Comparison of ENCODE assay signal across 1 cellular context in the genomic region with DNA sequence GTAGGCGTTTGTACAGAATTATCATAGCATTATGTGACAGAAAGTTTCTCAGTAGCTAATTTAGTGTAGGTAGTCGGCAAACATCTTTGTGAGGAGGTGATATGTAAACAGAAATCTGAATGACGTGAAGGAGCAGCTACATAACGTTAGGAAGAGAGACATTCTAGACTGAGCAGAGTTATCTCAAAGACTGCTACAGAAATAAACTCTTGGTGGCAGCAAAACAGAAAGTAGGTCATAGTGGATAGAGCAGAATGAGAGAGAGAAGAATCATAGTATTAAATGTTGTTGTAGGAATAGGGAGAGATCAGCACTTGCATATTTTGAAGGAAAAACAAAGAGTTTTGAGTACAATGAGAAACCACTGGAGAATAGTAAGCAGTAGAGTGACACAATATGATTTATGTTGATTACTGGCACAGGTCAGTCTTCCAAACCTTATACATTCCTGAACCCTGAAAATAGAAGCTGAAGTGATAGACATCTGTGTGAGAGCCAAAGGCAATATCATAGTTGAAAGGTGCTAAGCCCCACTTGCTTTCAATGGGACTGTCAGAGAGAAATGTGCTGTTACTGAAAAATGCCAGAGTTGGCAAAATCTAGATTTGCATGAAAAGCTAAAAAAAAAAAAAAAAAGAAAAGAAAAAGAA.
TF ChIP-seq lines count a peak whose summit lies in the region.

No MANE protein-coding gene starts in this region.

TF ChIP-seq in GM23338, 12 proteins besides CTCF, POLR2A, EP300 and RAD21 (continued from another document):
- TF ChIP-seq, protein P1, sequence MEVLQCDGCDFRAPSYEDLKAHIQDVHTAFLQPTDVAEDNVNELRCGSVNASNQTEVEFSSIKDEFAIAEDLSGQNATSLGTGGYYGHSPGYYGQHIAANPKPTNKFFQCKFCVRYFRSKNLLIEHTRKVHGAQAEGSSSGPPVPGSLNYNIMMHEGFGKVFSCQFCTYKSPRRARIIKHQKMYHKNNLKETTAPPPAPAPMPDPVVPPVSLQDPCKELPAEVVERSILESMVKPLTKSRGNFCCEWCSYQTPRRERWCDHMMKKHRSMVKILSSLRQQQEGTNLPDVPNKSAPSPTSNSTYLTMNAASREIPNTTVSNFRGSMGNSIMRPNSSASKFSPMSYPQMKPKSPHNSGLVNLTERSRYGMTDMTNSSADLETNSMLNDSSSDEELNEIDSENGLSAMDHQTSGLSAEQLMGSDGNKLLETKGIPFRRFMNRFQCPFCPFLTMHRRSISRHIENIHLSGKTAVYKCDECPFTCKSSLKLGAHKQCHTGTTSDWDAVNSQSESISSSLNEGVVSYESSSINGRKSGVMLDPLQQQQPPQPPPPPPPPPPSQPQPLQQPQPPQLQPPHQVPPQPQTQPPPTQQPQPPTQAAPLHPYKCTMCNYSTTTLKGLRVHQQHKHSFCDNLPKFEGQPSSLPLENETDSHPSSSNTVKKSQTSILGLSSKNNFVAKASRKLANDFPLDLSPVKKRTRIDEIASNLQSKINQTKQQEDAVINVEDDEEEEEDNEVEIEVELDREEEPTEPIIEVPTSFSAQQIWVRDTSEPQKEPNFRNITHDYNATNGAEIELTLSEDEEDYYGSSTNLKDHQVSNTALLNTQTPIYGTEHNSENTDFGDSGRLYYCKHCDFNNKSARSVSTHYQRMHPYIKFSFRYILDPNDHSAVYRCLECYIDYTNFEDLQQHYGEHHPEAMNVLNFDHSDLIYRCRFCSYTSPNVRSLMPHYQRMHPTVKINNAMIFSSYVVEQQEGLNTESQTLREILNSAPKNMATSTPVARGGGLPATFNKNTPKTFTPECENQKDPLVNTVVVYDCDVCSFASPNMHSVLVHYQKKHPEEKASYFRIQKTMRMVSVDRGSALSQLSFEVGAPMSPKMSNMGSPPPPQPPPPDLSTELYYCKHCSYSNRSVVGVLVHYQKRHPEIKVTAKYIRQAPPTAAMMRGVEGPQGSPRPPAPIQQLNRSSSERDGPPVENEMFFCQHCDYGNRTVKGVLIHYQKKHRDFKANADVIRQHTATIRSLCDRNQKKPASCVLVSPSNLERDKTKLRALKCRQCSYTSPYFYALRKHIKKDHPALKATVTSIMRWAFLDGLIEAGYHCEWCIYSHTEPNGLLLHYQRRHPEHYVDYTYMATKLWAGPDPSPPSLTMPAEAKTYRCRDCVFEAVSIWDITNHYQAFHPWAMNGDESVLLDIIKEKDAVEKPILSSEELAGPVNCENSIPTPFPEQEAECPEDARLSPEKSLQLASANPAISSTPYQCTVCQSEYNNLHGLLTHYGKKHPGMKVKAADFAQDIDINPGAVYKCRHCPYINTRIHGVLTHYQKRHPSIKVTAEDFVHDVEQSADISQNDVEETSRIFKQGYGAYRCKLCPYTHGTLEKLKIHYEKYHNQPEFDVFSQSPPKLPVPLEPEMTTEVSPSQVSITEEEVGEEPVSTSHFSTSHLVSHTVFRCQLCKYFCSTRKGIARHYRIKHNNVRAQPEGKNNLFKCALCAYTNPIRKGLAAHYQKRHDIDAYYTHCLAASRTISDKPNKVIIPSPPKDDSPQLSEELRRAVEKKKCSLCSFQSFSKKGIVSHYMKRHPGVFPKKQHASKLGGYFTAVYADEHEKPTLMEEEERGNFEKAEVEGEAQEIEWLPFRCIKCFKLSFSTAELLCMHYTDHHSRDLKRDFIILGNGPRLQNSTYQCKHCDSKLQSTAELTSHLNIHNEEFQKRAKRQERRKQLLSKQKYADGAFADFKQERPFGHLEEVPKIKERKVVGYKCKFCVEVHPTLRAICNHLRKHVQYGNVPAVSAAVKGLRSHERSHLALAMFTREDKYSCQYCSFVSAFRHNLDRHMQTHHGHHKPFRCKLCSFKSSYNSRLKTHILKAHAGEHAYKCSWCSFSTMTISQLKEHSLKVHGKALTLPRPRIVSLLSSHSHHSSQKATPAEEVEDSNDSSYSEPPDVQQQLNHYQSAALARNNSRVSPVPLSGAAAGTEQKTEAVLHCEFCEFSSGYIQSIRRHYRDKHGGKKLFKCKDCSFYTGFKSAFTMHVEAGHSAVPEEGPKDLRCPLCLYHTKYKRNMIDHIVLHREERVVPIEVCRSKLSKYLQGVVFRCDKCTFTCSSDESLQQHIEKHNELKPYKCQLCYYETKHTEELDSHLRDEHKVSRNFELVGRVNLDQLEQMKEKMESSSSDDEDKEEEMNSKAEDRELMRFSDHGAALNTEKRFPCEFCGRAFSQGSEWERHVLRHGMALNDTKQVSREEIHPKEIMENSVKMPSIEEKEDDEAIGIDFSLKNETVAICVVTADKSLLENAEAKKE (CRISPR knock-in tag; IDR thresholded peaks at IDR 0.05), result no peak
- no peak for TF ChIP-seq POLR2AphosphoS5 (IDR thresholded peaks at IDR 0.05; ENCODE audit: low read depth)
- TF ChIP-seq REST (IDR thresholded peaks at IDR 0.05; ENCODE audit: unreplicated experiment), result no peak
